In the genomic region with DNA sequence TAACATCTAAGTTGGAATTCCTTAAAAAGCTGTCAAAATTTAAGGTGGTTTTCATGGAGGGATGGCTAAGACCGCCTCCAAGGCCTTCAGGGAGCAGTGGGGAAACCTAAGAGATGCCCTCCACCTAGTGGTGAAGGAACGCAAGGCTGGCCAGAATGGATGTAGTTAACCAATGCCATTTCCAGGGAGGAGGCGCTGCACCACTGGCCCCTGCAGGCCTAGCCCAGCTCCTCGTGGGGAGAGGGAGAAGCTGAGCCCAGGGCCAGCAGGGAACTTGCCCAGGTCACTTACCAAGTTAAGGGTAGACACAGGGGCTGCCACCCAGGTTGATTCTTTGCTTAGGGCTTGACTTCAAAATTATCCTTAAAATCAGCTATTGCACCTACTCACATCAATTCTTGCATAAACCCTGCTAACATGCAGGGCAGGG, we compare ENCODE assay signal across 8 cellular contexts. TPM values are rescaled to one million over a fixed set of nuclear protein-coding genes. Genes with fewer than 3 reads are reported as not detected.
DNase-seq lines count a peak whose midpoint lies in the region; ATAC-seq and TF ChIP-seq lines count a peak whose summit lies in the region.

No MANE protein-coding gene starts in this region.

- peak; percentile 95 for TF ChIP-seq CTCF in WERI-Rb-1 (IDR thresholded peaks at IDR 0.05; ENCODE audit: low read depth, low read length)
- TF ChIP-seq CTCF in mammary epithelial cell (conservative IDR thresholded peaks at IDR 0.05 in 1 of 2, IDR thresholded peaks at IDR 0.05 in 1 of 2; ENCODE audit: extremely low read depth in 1 of 2, insufficient read depth in 1 of 2, low read depth in 1 of 2, low read length in 2 of 2): peak; percentile 97 to 98
- TF ChIP-seq CTCF in kidney epithelial cell (IDR thresholded peaks at IDR 0.05; ENCODE audit: insufficient read depth, low read length, poor library complexity, severe bottlenecking): peak; percentile 98

- H3K9me3 ChIP-seq in WERI-Rb-1 (ENCODE audit: severe bottlenecking) (no peaks in the 10 kb centered on the region), mammary epithelial cell (replicated peaks; ENCODE audit: insufficient read depth, low read length) (no peaks in the 10 kb centered on the region)

- CTCF ChIA-PET in mammary epithelial cell (lab: Charles Lee; ENCODE audit: low non-redundant PET): interaction anchor here (0.8 kb wide), 1 partner anchor 213 kb away, joined by 11 read pairs; no protein-coding TSS in a partner anchor

- H3K36me3 ChIP-seq in WERI-Rb-1 (no peaks in the 10 kb centered on the region), mammary epithelial cell (ENCODE audit: insufficient read depth, low read length) (no peaks in the 10 kb centered on the region), kidney epithelial cell (ENCODE audit: control insufficient read depth, insufficient read depth, low read length) (no peaks in the 10 kb centered on the region)

- H3K4me3 ChIP-seq in WERI-Rb-1 (ENCODE audit: low read depth, low read length): no peak overlapping the region
- H3K4me3 ChIP-seq in mammary epithelial cell (replicated peaks in 1 of 3; ENCODE audit: insufficient read depth in 1 of 3, low read depth in 2 of 3, low read length in 3 of 3): no peak overlapping the region
- no peak overlapping the region for H3K4me3 ChIP-seq in kidney epithelial cell (ENCODE audit: low read depth, low read length)

- dilution Hi-C loops in mammary epithelial cell (cut with HindIII; ENCODE audit: low sequenced_read_pairs): no loop called here

- H4K20me1 ChIP-seq in mammary epithelial cell (ENCODE audit: insufficient read depth, low read length): no peaks in the 10 kb centered on the region

- BruUV-seq in mammary epithelial cell (replicated peaks; lab: Mats Ljungman, UMichigan): no TSS peak

- no peak overlapping the region for H3K27ac ChIP-seq in WERI-Rb-1
- H3K27ac ChIP-seq in mammary epithelial cell (ENCODE audit: insufficient read depth, low read depth, low read length): no peak overlapping the region

- in situ Hi-C loops in mammary epithelial cell (cut with MboI; ENCODE audit: low sequenced_read_pairs in 2 of 2): loop anchor here (5.0 to 10.0 kb wide), 2 partner anchors 211 to 213 kb away; no protein-coding TSS in a partner anchor

- ATAC-seq in GM18868 (IDR thresholded peaks at IDR 0.05; ENCODE audit: unreplicated experiment): peak; percentile 81
- peak; percentile 81 for ATAC-seq in HG03066 (IDR thresholded peaks at IDR 0.05; ENCODE audit: low read depth, unreplicated experiment)

- DNase-seq in AG20443 (ENCODE audit: low spot score) (peak; percentile 88), NCI-H2171 (lab: John Stamatoyannopoulos, UW) (peak; percentile 18), WERI-Rb-1 (peak; percentile 86), mammary epithelial cell (peak; percentile 71), kidney epithelial cell (ENCODE audit: low read depth) (peak; percentile 29)
- DNase-seq in stimulated activated CD4-positive, alpha-beta T cell treated with anti-CD3 and anti-CD28 coated beads, Interleukin-4, amount 100 ng/mL, for 1 hour: peak; percentile 69

- no peaks in the 10 kb centered on the region for H3K4me1 ChIP-seq in mammary epithelial cell (ENCODE audit: insufficient read depth, low read length)

- H2AFZ ChIP-seq in mammary epithelial cell (ENCODE audit: low read depth, low read length): no peak overlapping the region

- intact Hi-C loops in mammary epithelial cell (cut with micrococcal nuclease): loop anchor here (1.0 kb wide), 4 partner anchors 213 to 326 kb away; no protein-coding TSS in a partner anchor

- H3K4me2 ChIP-seq in mammary epithelial cell (ENCODE audit: insufficient read depth, low read depth, low read length): no peak overlapping the region

- H3K27me3 ChIP-seq in WERI-Rb-1 (ENCODE audit: insufficient read depth, low read depth, severe bottlenecking) (no peaks in the 10 kb centered on the region), mammary epithelial cell (ENCODE audit: insufficient read depth, low read length) (no peaks in the 10 kb centered on the region), kidney epithelial cell (ENCODE audit: control insufficient read depth, insufficient read depth, low read length) (no peaks in the 10 kb centered on the region)

- H3K9ac ChIP-seq in mammary epithelial cell (ENCODE audit: insufficient read depth, low read length): no peak overlapping the region

- WGBS in mammary epithelial cell (ENCODE audit: low coverage, missing lambda C conversion rate): 7% methylated on average over 4 of the region's 4 CpGs

- H3K79me2 ChIP-seq in mammary epithelial cell (ENCODE audit: insufficient read depth, low read length): no peaks in the 10 kb centered on the region

RNA-seq across cellular contexts. Expression of a gene that starts 32.0 kb away (rescaled TPM):
- total RNA-seq in mammary epithelial cell: 10 to 100 TPM in 1 of 2 donors, 1 to 10 TPM in 1; 9.0 to 18.3 TPM
- polyA plus RNA-seq in mammary epithelial cell: 10.4 TPM
- polyA minus RNA-seq in mammary epithelial cell: 6.3 TPM
- total RNA-seq in kidney epithelial cell: 17.0 and 27.5 TPM in 2 replicates

Comparison
In these comparisons a context has a peak if more than half of its experiments do, and no peak if none do; other contexts are left out.
1. DNase-seq: peak in every context shown above with its lines; median percentile 88 in AG20443; 86 in WERI-Rb-1; 71 in mammary epithelial cell; 69 in stimulated activated CD4-positive, alpha-beta T cell treated with anti-CD3 and anti-CD28 coated beads, Interleukin-4, amount 100 ng/mL, for 1 hour; 29 in kidney epithelial cell; 18 in NCI-H2171.